In the genomic region with DNA sequence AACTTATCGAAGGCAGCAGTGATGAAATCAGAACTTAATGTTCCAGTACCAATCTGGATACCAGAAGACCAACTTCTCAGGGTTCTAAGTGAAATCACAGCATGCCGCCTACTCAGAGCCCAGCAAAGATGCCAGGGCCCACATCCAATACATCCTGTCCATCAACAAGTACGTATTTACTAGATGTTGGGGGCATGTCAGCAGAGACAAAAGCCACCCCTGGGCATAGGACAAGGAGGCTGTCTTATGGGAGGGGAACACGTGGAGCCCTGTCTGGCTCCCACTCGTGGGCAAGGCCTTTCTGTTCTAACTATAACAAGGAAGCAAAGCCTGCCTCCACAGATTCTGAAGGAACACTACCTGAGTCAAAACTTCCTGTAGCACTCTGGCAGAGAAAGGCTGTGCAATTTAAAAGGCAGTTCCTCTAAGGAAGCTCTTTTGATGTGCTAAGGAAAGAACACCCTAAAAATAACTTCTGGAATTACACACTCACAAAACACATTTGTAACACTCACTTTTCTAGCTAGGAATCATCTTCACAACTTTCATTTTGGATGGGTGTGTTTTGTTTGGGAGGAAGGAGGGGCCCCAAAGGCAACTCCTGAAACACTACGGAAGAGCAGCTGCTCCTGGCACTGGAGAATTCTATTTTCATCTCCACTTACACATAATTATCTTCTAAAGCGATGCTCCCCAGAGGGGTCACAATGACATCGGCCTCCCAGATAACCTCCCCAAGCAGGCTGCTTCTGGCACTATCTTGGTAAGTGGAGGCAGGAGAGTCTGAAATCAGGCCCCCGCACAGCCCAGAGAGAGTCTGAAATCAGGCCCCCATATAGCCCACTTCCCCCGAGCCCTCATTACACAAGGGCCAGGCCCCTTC, we compare ENCODE assay signal across 8 cellular contexts. TPM values are rescaled to one million over a fixed set of nuclear protein-coding genes. Genes with fewer than 3 reads are reported as not detected.
DNase-seq lines count a peak whose midpoint lies in the region; ATAC-seq lines count a peak whose summit lies in the region.

No MANE protein-coding gene starts in this region.

- intact Hi-C loops in Right ventricle myocardium superior (cut with DNase I) = no loop called here
- intact Hi-C loops in sciatic nerve (cut with DNase I) = no loop called here

- peak; percentile 8 for DNase-seq in COR-L47 (lab: John Stamatoyannopoulos, UW)
- DNase-seq in NCI-H748 (lab: John Stamatoyannopoulos, UW; ENCODE audit: unreplicated experiment) = peak; percentile 63
- DNase-seq in Right ventricle myocardium superior = peak; percentile 43
- DNase-seq in sciatic nerve (ENCODE audit: low spot score) = no peak
- DNase-seq in kidney glomerular epithelial cell (lab: John Stamatoyannopoulos, UW) = no peak
- no peak for DNase-seq in SIG-M5 (lab: John Stamatoyannopoulos, UW)
- DNase-seq in activated effector memory CD4-positive, alpha-beta T cell treated with Interleukin-2 at 50 U/mL for 16 hours = no peak

- ATAC-seq in Right ventricle myocardium superior (ENCODE audit: poor library complexity) (peak; percentile 65), sciatic nerve (peak; percentile 56), HG02642 (IDR thresholded peaks at IDR 0.05; ENCODE audit: poor library complexity, unreplicated experiment) (no peak)

RNA-seq across cellular contexts. Expression of a gene that starts 14.2 kb away (rescaled TPM):
- total RNA-seq in Right ventricle myocardium superior (43.4 TPM), sciatic nerve (12.3 TPM)

Comparison
In these comparisons a context has a peak if more than half of its experiments do, and no peak if none do; other contexts are left out.
1. DNase-seq: peak in COR-L47 (single experiment), NCI-H748 (single experiment) and Right ventricle myocardium superior (single experiment); none in sciatic nerve (single experiment), kidney glomerular epithelial cell (single experiment), SIG-M5 (single experiment) and activated effector memory CD4-positive, alpha-beta T cell treated with Interleukin-2 at 50 U/mL for 16 hours (single experiment).